In genomic region chr14:50532502-50533313, GRCh38 we compare ENCODE assay signal across 8 cellular contexts. TPM values are rescaled to one million over a fixed set of nuclear protein-coding genes. Genes with fewer than 3 reads are reported as not detected.
DNase-seq lines count a peak whose midpoint lies in the region; ATAC-seq, FAIRE-seq and TF ChIP-seq lines count a peak whose summit lies in the region.

Gene MAP4K5, minus strand, starts transcription at chr14:50532569. Its CDS starts 520 bp downstream, at chr14:50532049.

- H3K9me3 ChIP-seq in AG04450 (ENCODE audit: control insufficient read depth, insufficient read depth, low read length) (no peaks in the 10 kb centered on the region; the same call in 1 of the 2 replicates), WERI-Rb-1 (ENCODE audit: severe bottlenecking) (peaks cover 2% of the 10 kb centered on the region), breast epithelium (no peaks in the 10 kb centered on the region), small intestine (ENCODE audit: control insufficient read depth, low read depth) (no peaks in the 10 kb centered on the region)

- H3K27ac ChIP-seq in AG04450 (ENCODE audit: low read depth, low read length) (peak within 1 kb of the TSS; percentile 79), WERI-Rb-1 (peak within 1 kb of the TSS; percentile 93), breast epithelium (peak within 1 kb of the TSS; percentile 97 to 99), small intestine (ENCODE audit: low read depth in 1 of 2, low read length in 1 of 2) (peak within 1 kb of the TSS; percentile 86 to 95)

- no peak for FAIRE-seq in small intestine (lab: Jason Lieb, UNC)

- peak; percentile 95 for ATAC-seq in GM18868 (IDR thresholded peaks at IDR 0.05; ENCODE audit: unreplicated experiment)
- ATAC-seq in HG03103 (IDR thresholded peaks at IDR 0.05; ENCODE audit: low read depth, unreplicated experiment), result peak; percentile 89

- DNase-seq in AG04450 (ENCODE audit: low read depth, low spot score), result peak; percentile 70
- peak; percentile 94 for DNase-seq in NCI-H2171 (lab: John Stamatoyannopoulos, UW)
- DNase-seq in WERI-Rb-1, result peak; percentile 92
- peak; percentile 86 to 87 for DNase-seq in breast epithelium (ENCODE audit: low spot score in 2 of 2)
- DNase-seq in iPS-NIHi11 (ENCODE audit: low spot score), result peak; percentile 94
- DNase-seq in small intestine, result peak; percentile 92

- peak within 1 kb of the TSS; percentile 80 for H3K4me3 ChIP-seq in AG04450 (ENCODE audit: low read depth, low read length)
- peak within 1 kb of the TSS; percentile 90 for H3K4me3 ChIP-seq in WERI-Rb-1 (ENCODE audit: low read depth, low read length)
- H3K4me3 ChIP-seq in breast epithelium, result peak within 1 kb of the TSS; percentile 82 to 98 (median 98)
- peak within 1 kb of the TSS; percentile 95 to 96 for H3K4me3 ChIP-seq in small intestine (ENCODE audit: low read depth in 1 of 2, low read length in 2 of 2)

- no peaks in the 10 kb centered on the region for H3K27me3 ChIP-seq in AG04450 (ENCODE audit: control insufficient read depth, insufficient read depth, low read length)
- H3K27me3 ChIP-seq in WERI-Rb-1 (ENCODE audit: insufficient read depth, low read depth, severe bottlenecking), result no peaks in the 10 kb centered on the region
- H3K27me3 ChIP-seq in breast epithelium, result no peaks in the 10 kb centered on the region
- H3K27me3 ChIP-seq in small intestine (ENCODE audit: control insufficient read depth in 2 of 2, insufficient read depth in 2 of 2, low read length in 2 of 2), result no peaks in the 10 kb centered on the region

- peak; percentile 83 for TF ChIP-seq CTCF in AG04450 (IDR thresholded peaks at IDR 0.05; ENCODE audit: low read depth, low read length)
- TF ChIP-seq CTCF in WERI-Rb-1 (IDR thresholded peaks at IDR 0.05; ENCODE audit: low read depth, low read length), result peak; percentile 95
- peak; percentile 74 to 93 (median 77) for TF ChIP-seq CTCF in breast epithelium (IDR thresholded peaks at IDR 0.05)

- CTCF ChIA-PET in AG04450 (lab: Charles Lee), result interaction anchor here (0.6 to 2.0 kb wide), 7 partner anchors 212 to 1007 kb away, joined by 3 to 14 read pairs (median 4); no protein-coding TSS in a partner anchor

- 0 to 1% (median 1%) methylated on average over 49 to 61 of the region's 61 CpGs for WGBS in small intestine, 3 donors

- POLR2A ChIA-PET in AG04450 (lab: Yijun Ruan, JAX), result interaction anchor here (1.0 kb wide), 1 partner anchor 243 kb away, joined by 3 read pairs; no protein-coding TSS in a partner anchor

- H3K4me1 ChIP-seq in breast epithelium, result peaks cover 0 to 18% of the 10 kb centered on the region in 2 donors
- H3K4me1 ChIP-seq in small intestine (ENCODE audit: control insufficient read depth in 2 of 2, insufficient read depth in 1 of 2, low read depth in 1 of 2, low read length in 1 of 2), result peaks cover 0 to 4% of the 10 kb centered on the region in 2 donors

- peaks cover 18% of the 10 kb centered on the region for H3K36me3 ChIP-seq in WERI-Rb-1
- H3K36me3 ChIP-seq in breast epithelium, result no peaks in the 10 kb centered on the region
- no peaks in the 10 kb centered on the region for H3K36me3 ChIP-seq in small intestine (ENCODE audit: control insufficient read depth in 2 of 2, insufficient read depth in 2 of 2, low read length in 2 of 2)

- TF ChIP-seq POLR2A in breast epithelium (IDR thresholded peaks at IDR 0.05), result no peak

- intact Hi-C loops in breast epithelium (cut with DNase I; ENCODE audit: low total_unique reads), result no loop called here

RNA-seq across cellular contexts. Expression of gene MAP4K5, which starts in this region (rescaled TPM):
- polyA plus RNA-seq in AG04450 (2011; rRNA removed) (30.3 and 35.4 TPM in 2 replicates), small intestine (10 to 100 TPM; 11.1 to 17.0 (median 13.0) TPM)
- 18.3 and 28.1 TPM in 2 replicates for polyA minus RNA-seq in AG04450 (2011; rRNA and poly(A)+ RNA removed)
- total RNA-seq in breast epithelium, result 100 to 1,000 TPM; 108 to 165 (median 119) TPM

Comparison
In these comparisons a context has a peak if more than half of its experiments do, and no peak if none do; other contexts are left out.
1. Peak in every context shown above with its lines: DNase-seq, ATAC-seq, H3K4me3 ChIP-seq and H3K27ac ChIP-seq.